Comparison of ENCODE assay signal across 1 cellular context in the genomic region with DNA sequence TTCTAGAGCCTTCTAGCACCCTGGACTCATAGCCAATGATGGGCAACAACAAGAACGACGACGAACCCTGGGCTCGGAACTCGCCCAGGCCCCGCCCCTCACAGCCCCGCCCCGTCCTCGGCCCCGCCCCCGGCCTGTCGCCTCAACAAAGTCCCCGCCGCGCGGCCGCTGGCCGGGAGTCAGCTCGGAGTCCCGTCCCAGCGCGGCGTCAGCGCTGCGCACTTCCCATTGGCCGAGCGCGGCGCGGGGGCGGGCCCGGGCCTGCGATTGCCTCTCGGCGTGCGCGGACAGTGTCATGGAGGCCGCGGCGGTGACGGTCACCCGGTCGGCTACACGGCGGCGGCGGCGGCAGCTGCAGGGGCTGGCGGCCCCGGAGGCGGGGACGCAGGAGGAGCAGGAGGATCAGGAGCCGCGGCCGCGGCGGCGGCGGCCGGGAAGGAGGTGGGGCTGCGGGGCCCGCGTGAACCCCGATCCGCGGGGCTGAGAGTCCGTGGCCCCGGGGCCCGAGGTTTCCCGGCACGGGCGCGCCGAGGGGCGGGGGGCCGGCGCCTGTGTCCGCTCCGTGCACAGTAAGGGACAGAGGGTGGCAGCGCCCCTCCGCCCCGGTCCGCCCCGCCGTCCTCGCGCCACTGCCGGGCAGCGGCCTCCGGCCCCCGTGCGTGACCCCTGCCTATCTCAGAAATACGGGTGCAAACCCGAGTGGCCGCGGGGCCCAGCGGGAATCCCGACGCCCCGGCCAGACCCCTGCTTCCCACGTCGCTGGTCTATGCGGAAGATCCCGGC.
TF ChIP-seq lines count a peak whose summit lies in the region.

A gene with protein sequence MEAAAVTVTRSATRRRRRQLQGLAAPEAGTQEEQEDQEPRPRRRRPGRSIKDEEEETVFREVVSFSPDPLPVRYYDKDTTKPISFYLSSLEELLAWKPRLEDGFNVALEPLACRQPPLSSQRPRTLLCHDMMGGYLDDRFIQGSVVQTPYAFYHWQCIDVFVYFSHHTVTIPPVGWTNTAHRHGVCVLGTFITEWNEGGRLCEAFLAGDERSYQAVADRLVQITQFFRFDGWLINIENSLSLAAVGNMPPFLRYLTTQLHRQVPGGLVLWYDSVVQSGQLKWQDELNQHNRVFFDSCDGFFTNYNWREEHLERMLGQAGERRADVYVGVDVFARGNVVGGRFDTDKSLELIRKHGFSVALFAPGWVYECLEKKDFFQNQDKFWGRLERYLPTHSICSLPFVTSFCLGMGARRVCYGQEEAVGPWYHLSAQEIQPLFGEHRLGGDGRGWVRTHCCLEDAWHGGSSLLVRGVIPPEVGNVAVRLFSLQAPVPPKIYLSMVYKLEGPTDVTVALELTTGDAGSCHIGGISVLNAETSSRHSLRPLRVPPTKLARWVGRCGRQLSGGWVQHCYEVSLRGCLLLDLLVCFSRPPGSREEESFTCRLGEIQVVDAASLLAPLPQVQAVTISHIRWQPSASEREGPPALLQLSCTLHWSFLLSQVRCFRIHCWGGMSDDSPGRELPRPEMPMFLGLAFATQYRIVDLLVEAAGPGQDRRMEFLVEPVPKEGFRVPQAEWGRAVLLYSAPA (plus strand): TSS at position 175 of the 783 bp plus-strand sequence. CDS start 121 bp downstream, at position 296.

TF ChIP-seq in HepG2, 621 proteins besides CTCF, POLR2A, EP300 and RAD21 (continued from another document):
- TF ChIP-seq, protein P1, sequence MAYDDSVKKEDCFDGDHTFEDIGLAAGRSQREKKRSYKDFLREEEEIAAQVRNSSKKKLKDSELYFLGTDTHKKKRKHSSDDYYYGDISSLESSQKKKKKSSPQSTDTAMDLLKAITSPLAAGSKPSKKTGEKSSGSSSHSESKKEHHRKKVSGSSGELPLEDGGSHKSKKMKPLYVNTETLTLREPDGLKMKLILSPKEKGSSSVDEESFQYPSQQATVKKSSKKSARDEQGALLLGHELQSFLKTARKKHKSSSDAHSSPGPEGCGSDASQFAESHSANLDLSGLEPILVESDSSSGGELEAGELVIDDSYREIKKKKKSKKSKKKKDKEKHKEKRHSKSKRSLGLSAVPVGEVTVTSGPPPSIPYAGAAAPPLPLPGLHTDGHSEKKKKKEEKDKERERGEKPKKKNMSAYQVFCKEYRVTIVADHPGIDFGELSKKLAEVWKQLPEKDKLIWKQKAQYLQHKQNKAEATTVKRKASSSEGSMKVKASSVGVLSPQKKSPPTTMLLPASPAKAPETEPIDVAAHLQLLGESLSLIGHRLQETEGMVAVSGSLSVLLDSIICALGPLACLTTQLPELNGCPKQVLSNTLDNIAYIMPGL (CRISPR knock-in tag; IDR thresholded peaks at IDR 0.05; ENCODE audit: borderline replicate concordance in 1 of 2, low read depth in 1 of 2) = peak; percentile 23 to 54; a peak in 1 of 4 replicates
- TF ChIP-seq MZF1 (CRISPR knock-in tag; IDR thresholded peaks at IDR 0.05; ENCODE audit: borderline replicate concordance) = no peak
- TF ChIP-seq, protein P2, sequence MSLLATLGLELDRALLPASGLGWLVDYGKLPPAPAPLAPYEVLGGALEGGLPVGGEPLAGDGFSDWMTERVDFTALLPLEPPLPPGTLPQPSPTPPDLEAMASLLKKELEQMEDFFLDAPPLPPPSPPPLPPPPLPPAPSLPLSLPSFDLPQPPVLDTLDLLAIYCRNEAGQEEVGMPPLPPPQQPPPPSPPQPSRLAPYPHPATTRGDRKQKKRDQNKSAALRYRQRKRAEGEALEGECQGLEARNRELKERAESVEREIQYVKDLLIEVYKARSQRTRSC (CRISPR knock-in tag; IDR thresholded peaks at IDR 0.05; ENCODE audit: low read depth) = 0 out of 2 replicates have a peak, but pooled peaks have one; percentile 69
- no peak for TF ChIP-seq ZNF30 (CRISPR knock-in tag; IDR thresholded peaks at IDR 0.05)
- TF ChIP-seq NFYB (CRISPR knock-in tag; IDR thresholded peaks at IDR 0.05) = peak; percentile 79
- peak; percentile 78 for TF ChIP-seq ZNF329 (CRISPR knock-in tag; IDR thresholded peaks at IDR 0.05; ENCODE audit: low read depth)
- peak; percentile 88 for TF ChIP-seq ZNF563 (CRISPR knock-in tag; IDR thresholded peaks at IDR 0.05)
- peak; percentile 76 for TF ChIP-seq SPEN (CRISPR knock-in tag; IDR thresholded peaks at IDR 0.05; ENCODE audit: low read depth)
- no peak for TF ChIP-seq MATR3 (CRISPR knock-in tag; IDR thresholded peaks at IDR 0.05)
- TF ChIP-seq ZNF713 (CRISPR knock-in tag; IDR thresholded peaks at IDR 0.05) = no peak
- TF ChIP-seq ZNF747 (CRISPR knock-in tag; IDR thresholded peaks at IDR 0.05; ENCODE audit: borderline replicate concordance) = no peak
- TF ChIP-seq TOPORS (CRISPR knock-in tag; IDR thresholded peaks at IDR 0.05) = peak; percentile 58; the same call in 1 of the 2 replicates
- TF ChIP-seq, protein P3, sequence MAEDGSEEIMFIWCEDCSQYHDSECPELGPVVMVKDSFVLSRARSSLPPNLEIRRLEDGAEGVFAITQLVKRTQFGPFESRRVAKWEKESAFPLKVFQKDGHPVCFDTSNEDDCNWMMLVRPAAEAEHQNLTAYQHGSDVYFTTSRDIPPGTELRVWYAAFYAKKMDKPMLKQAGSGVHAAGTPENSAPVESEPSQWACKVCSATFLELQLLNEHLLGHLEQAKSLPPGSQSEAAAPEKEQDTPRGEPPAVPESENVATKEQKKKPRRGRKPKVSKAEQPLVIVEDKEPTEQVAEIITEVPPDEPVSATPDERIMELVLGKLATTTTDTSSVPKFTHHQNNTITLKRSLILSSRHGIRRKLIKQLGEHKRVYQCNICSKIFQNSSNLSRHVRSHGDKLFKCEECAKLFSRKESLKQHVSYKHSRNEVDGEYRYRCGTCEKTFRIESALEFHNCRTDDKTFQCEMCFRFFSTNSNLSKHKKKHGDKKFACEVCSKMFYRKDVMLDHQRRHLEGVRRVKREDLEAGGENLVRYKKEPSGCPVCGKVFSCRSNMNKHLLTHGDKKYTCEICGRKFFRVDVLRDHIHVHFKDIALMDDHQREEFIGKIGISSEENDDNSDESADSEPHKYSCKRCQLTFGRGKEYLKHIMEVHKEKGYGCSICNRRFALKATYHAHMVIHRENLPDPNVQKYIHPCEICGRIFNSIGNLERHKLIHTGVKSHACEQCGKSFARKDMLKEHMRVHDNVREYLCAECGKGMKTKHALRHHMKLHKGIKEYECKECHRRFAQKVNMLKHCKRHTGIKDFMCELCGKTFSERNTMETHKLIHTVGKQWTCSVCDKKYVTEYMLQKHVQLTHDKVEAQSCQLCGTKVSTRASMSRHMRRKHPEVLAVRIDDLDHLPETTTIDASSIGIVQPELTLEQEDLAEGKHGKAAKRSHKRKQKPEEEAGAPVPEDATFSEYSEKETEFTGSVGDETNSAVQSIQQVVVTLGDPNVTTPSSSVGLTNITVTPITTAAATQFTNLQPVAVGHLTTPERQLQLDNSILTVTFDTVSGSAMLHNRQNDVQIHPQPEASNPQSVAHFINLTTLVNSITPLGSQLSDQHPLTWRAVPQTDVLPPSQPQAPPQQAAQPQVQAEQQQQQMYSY (CRISPR knock-in tag; IDR thresholded peaks at IDR 0.05) = peak; percentile 80; the same call in 1 of the 2 replicates
- peak; percentile 41 for TF ChIP-seq SKI (IDR thresholded peaks at IDR 0.05; ENCODE audit: partially characterized antibody)
- TF ChIP-seq ZNF431 (CRISPR knock-in tag; IDR thresholded peaks at IDR 0.05; ENCODE audit: borderline replicate concordance, low read depth) = 0 out of 2 replicates have a peak, but pooled peaks have one; percentile 71
- 0 out of 2 replicates have a peak, but pooled peaks have one; percentile 48 for TF ChIP-seq GLI4 (CRISPR knock-in tag; IDR thresholded peaks at IDR 0.05; ENCODE audit: borderline replicate concordance)
- TF ChIP-seq KDM5B (CRISPR knock-in tag; IDR thresholded peaks at IDR 0.05; ENCODE audit: borderline replicate concordance) = 0 out of 2 replicates have a peak, but pooled peaks have one; percentile 19
- no peak for TF ChIP-seq ZSCAN30 (CRISPR knock-in tag; IDR thresholded peaks at IDR 0.05)
- peak; percentile 43; the same call in 1 of the 2 replicates for TF ChIP-seq ZNF616 (CRISPR knock-in tag; IDR thresholded peaks at IDR 0.05; ENCODE audit: low read depth)
- TF ChIP-seq, protein P4, sequence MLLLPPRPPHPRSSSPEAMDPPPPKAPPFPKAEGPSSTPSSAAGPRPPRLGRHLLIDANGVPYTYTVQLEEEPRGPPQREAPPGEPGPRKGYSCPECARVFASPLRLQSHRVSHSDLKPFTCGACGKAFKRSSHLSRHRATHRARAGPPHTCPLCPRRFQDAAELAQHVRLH (CRISPR knock-in tag; IDR thresholded peaks at IDR 0.05; ENCODE audit: borderline replicate concordance, low read depth) = no peak; the same call in 1 of the 2 replicates
- TF ChIP-seq ZNF264 (CRISPR knock-in tag; IDR thresholded peaks at IDR 0.05) = no peak
- TF ChIP-seq PHF8 (CRISPR knock-in tag; IDR thresholded peaks at IDR 0.05) = peak; percentile 75
- TF ChIP-seq ZFP36L1 (CRISPR knock-in tag; IDR thresholded peaks at IDR 0.05) = peak; percentile 4; the same call in 1 of the 2 replicates
- TF ChIP-seq POLR2G (IDR thresholded peaks at IDR 0.05; ENCODE audit: low read depth, low read length) = peak; percentile 84
- TF ChIP-seq, protein P5, sequence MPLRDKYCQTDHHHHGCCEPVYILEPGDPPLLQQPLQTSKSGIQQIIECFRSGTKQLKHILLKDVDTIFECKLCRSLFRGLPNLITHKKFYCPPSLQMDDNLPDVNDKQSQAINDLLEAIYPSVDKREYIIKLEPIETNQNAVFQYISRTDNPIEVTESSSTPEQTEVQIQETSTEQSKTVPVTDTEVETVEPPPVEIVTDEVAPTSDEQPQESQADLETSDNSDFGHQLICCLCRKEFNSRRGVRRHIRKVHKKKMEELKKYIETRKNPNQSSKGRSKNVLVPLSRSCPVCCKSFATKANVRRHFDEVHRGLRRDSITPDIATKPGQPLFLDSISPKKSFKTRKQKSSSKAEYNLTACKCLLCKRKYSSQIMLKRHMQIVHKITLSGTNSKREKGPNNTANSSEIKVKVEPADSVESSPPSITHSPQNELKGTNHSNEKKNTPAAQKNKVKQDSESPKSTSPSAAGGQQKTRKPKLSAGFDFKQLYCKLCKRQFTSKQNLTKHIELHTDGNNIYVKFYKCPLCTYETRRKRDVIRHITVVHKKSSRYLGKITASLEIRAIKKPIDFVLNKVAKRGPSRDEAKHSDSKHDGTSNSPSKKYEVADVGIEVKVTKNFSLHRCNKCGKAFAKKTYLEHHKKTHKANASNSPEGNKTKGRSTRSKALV (CRISPR knock-in tag; IDR thresholded peaks at IDR 0.05) = 0 out of 2 replicates have a peak, but pooled peaks have one; percentile 29
- peak; percentile 71; the same call in 1 of the 2 replicates for TF ChIP-seq ZNF547 (CRISPR knock-in tag; IDR thresholded peaks at IDR 0.05)
- peak; percentile 50; the same call in 1 of the 2 replicates for TF ChIP-seq ZSCAN25 (CRISPR knock-in tag; IDR thresholded peaks at IDR 0.05)
- TF ChIP-seq, protein P6, sequence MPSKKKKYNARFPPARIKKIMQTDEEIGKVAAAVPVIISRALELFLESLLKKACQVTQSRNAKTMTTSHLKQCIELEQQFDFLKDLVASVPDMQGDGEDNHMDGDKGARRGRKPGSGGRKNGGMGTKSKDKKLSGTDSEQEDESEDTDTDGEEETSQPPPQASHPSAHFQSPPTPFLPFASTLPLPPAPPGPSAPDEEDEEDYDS (CRISPR knock-in tag; IDR thresholded peaks at IDR 0.05) = peak; percentile 74; the same call in 1 of the 2 replicates
